Comparison of ENCODE assay signal across 20 cellular contexts in the genomic region with DNA sequence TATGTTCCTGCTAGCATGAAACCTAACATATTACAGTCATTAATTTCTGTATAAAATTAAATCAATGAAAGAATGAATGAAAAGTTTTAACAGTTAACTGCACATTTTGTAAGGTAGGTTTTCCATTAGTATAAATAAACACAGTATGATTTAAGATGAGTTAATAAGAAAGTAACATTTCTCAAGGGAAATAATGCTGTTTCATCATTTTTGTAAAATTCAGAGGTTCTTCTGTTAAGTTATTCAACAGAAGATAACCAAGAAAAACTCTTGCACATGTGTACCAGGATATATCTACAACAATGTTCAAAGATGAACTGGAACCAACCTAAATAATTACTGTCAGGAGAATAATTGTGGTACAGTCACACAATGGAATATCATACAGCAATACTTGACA.
DNase-seq lines count a peak whose midpoint lies in the region; ATAC-seq, FAIRE-seq and TF ChIP-seq lines count a peak whose summit lies in the region.
"Had no signal": no experiment of that assay in that cellular context is flagged by ENCODE, and none has a peak within 500 bp of the region (broad histone marks: within the 10 kb centered on the region; RNA-seq: fewer than 3 reads in every experiment).

No MANE protein-coding gene starts in this region.

- no TSS peak for BruUV-seq in HepG2 (replicated peaks; lab: Mats Ljungman, UMichigan)
- no TSS peak for BruUV-seq in IMR-90 (replicated peaks; lab: Mats Ljungman, UMichigan)

- TF ChIP-seq CTCF in HepG2 (CRISPR knock-in tag; IDR thresholded peaks at IDR 0.05): no peak
- TF ChIP-seq CTCF in right lobe of liver (IDR thresholded peaks at IDR 0.05): no peak
- no peak for TF ChIP-seq CTCF in IMR-90 (conservative IDR thresholded peaks at IDR 0.05; ENCODE audit: low read depth, low read length)

- H3K27me3 ChIP-seq in HepG2 (ENCODE audit: control insufficient read depth in 1 of 2, insufficient read depth in 2 of 2, low read length in 2 of 2) (no peaks in the 10 kb centered on the region), right lobe of liver (no peaks in the 10 kb centered on the region), IMR-90 (ENCODE audit: control insufficient read depth, insufficient read depth, low read length) (no peaks in the 10 kb centered on the region)
- H3K27me3 ChIP-seq: BE2C, BLaER1 had no signal

- H3K4me3 ChIP-seq in HepG2 (replicated peaks in 1 of 3; ENCODE audit: insufficient read depth in 1 of 3, low read depth in 2 of 3, low read length in 3 of 3): no peak overlapping the region
- no peak overlapping the region for H3K4me3 ChIP-seq in right lobe of liver
- H3K4me3 ChIP-seq in IMR-90 (ENCODE audit: insufficient read depth, low read depth, low read length): no peak overlapping the region
- H3K4me3 ChIP-seq: BLaER1 had no signal

- no peak overlapping the region for H4K8ac ChIP-seq in IMR-90 (ENCODE audit: low read depth in 2 of 2, low read length in 2 of 2)

- no peak overlapping the region for H2BK20ac ChIP-seq in IMR-90 (ENCODE audit: low read depth, low read length)

- H3K79me1 ChIP-seq in IMR-90 (ENCODE audit: low read depth in 1 of 2, low read length in 2 of 2): no peaks in the 10 kb centered on the region

- H2AFZ ChIP-seq in HepG2 (ENCODE audit: low read length) (no peak overlapping the region), IMR-90 (replicated peaks; ENCODE audit: low read length, poor library complexity) (no peak overlapping the region)

- H3K36me3 ChIP-seq in HepG2 (replicated peaks in 1 of 2; ENCODE audit: control insufficient read depth in 1 of 2, insufficient read depth in 2 of 2, low read length in 2 of 2) (no peaks in the 10 kb centered on the region; a peak in 1 of 5 replicates), right lobe of liver (no peaks in the 10 kb centered on the region), IMR-90 (ENCODE audit: control insufficient read depth, insufficient read depth, low read length) (0 out of 2 replicates have a peak, but pooled peaks cover 2% of the 10 kb centered on the region)

- H3K9ac ChIP-seq in HepG2 (ENCODE audit: insufficient read depth, low read depth, low read length): no peak overlapping the region
- no peak overlapping the region for H3K9ac ChIP-seq in IMR-90 (ENCODE audit: low read depth, low read length)
- H3K9ac ChIP-seq: BLaER1 had no signal

- ATAC-seq in HepG2 (no peak), right lobe of liver (no peak), IMR-90 (ENCODE audit: low read depth) (no peak)
- ATAC-seq: CD8-positive, alpha-beta T cell had no signal

- H3K9me3 ChIP-seq in HepG2 (ENCODE audit: low read length) (no peaks in the 10 kb centered on the region), right lobe of liver (no peaks in the 10 kb centered on the region), IMR-90 (ENCODE audit: control insufficient read depth, insufficient read depth, low read length) (no peaks in the 10 kb centered on the region)
- H3K9me3 ChIP-seq: BE2C, Caco-2 had no signal

- no peak overlapping the region for H4K91ac ChIP-seq in IMR-90 (ENCODE audit: insufficient read depth, low read depth, low read length)

- CTCF ChIA-PET in HepG2 (lab: Yijun Ruan, JAX; ENCODE audit: low intra/inter-chr PET ratio, low total read pairs): no interaction called here
- CTCF ChIA-PET in IMR-90 (lab: Yijun Ruan, JAX): no interaction called here

- dilution Hi-C loops in IMR-90 (cut with HindIII; ENCODE audit: low sequenced_read_pairs, unreplicated experiment): no loop called here

- no peak for FAIRE-seq in HepG2 (lab: Jason Lieb, UNC)
- peak; percentile 33 for FAIRE-seq in islet of Langerhans (lab: Jason Lieb, UNC)
- FAIRE-seq: D721Med, G401.6, GM12891 had no signal

- H2BK15ac ChIP-seq in IMR-90 (ENCODE audit: low read depth, low read length): no peak overlapping the region

- no peak overlapping the region for H3K4ac ChIP-seq in IMR-90 (ENCODE audit: low read depth, low read length)

- TF ChIP-seq EP300 in HepG2 (IDR thresholded peaks at IDR 0.05; ENCODE audit: low read depth in 2 of 2, low read length in 2 of 2) (no peak), HepG2 (CRISPR knock-in tag; IDR thresholded peaks at IDR 0.05; ENCODE audit: borderline replicate concordance) (no peak)

- H4K20me1 ChIP-seq in HepG2 (ENCODE audit: insufficient read depth, low read length): no peaks in the 10 kb centered on the region
- H4K20me1 ChIP-seq in IMR-90 (ENCODE audit: insufficient read depth, low read length): no peaks in the 10 kb centered on the region
- H4K20me1 ChIP-seq: BLaER1 had no signal

- no peak overlapping the region for H3K23ac ChIP-seq in IMR-90 (ENCODE audit: low read depth, low read length)

- no peak overlapping the region for H2AK9ac ChIP-seq in IMR-90 (replicated peaks; ENCODE audit: low read depth, low read length, poor library complexity)

- in situ Hi-C loops in HepG2 (cut with HindIII; ENCODE audit: extremely low pct_ligation_motif_present, low pct_unique_long_range_greater_than_20kb): no loop called here
- in situ Hi-C loops in IMR-90 (cut with MboI; ENCODE audit: low sequenced_read_pairs): no loop called here

- POLR2A ChIA-PET in HepG2 (lab: Yijun Ruan, JAX): no interaction called here
- POLR2A ChIA-PET in IMR-90 (lab: Charles Lee; ENCODE audit: unreplicated experiment): no interaction called here

- H3K4me1 ChIP-seq in HepG2 (ENCODE audit: insufficient read depth, low read length) (0 out of 2 replicates have a peak, but pooled peaks cover 4% of the 10 kb centered on the region), right lobe of liver (no peaks in the 10 kb centered on the region), IMR-90 (ENCODE audit: control insufficient read depth, insufficient read depth, low read length) (no peaks in the 10 kb centered on the region)
- H3K4me1 ChIP-seq: BE2C, BLaER1, Caco-2 had no signal

- no peaks in the 10 kb centered on the region for H3K79me2 ChIP-seq in HepG2 (ENCODE audit: insufficient read depth, low read length)

- no peak for TF ChIP-seq POLR2A in HepG2 (IDR thresholded peaks at IDR 0.05; ENCODE audit: insufficient read depth in 1 of 2, low read depth in 2 of 2, low read length in 2 of 2)
- no peak for TF ChIP-seq POLR2A in right lobe of liver (IDR thresholded peaks at IDR 0.05)
- TF ChIP-seq POLR2A in IMR-90 (IDR thresholded peaks at IDR 0.05; ENCODE audit: low read depth, low read length): no peak

- H3K9me1 ChIP-seq in IMR-90 (ENCODE audit: insufficient read depth, low read length): no peaks in the 10 kb centered on the region

- intact Hi-C loops in HepG2 (cut with micrococcal nuclease; ENCODE audit: unreplicated experiment): no loop called here
- intact Hi-C loops in right lobe of liver (cut with DNase I): no loop called here
- intact Hi-C loops in IMR-90 (cut with micrococcal nuclease): no loop called here

- no peak overlapping the region for H3K14ac ChIP-seq in IMR-90 (replicated peaks; ENCODE audit: low read depth, low read length)

- no peak overlapping the region for H3K27ac ChIP-seq in HepG2 (ENCODE audit: extremely low read length, insufficient read depth, low read length)
- H3K27ac ChIP-seq in right lobe of liver: no peak overlapping the region
- no peak overlapping the region for H3K27ac ChIP-seq in IMR-90 (ENCODE audit: insufficient read depth, low read length)
- H3K27ac ChIP-seq: 22Rv1, BLaER1 had no signal

- H4K5ac ChIP-seq in IMR-90 (ENCODE audit: low read depth, low read length): no peak overlapping the region

- no peak overlapping the region for H3K18ac ChIP-seq in IMR-90 (ENCODE audit: low read depth, low read length)

- H2BK120ac ChIP-seq in IMR-90 (ENCODE audit: low read depth, low read length): no peak overlapping the region

- DNase-seq in HepG2 (ENCODE audit: low spot score) (no peak), right lobe of liver (no peak), IMR-90 (no peak), CD1c-positive myeloid dendritic cell (ENCODE audit: extremely low spot score) (no peak), amygdala (lab: John Stamatoyannopoulos, UW) (no peak)
- DNase-seq: ACHN; BE2C; C1 segment of cervical spinal cord; Caco-2; Calu3; CD4-positive, alpha-beta T cell; CD8-positive, alpha-beta T cell; DMS79 treated with DMSO at 0.1 percent for 48 hours; GF-D8 had no signal

- TF ChIP-seq RAD21 in HepG2 (CRISPR knock-in tag; IDR thresholded peaks at IDR 0.05) (no peak), IMR-90 (IDR thresholded peaks at IDR 0.05; ENCODE audit: low read length) (no peak)

- H3K4me2 ChIP-seq in HepG2 (ENCODE audit: low read depth, low read length) (no peak overlapping the region), IMR-90 (ENCODE audit: low read depth, low read length) (no peak overlapping the region)
- H3K4me2 ChIP-seq: BLaER1 had no signal

- no peak overlapping the region for H2AK5ac ChIP-seq in IMR-90 (ENCODE audit: low read depth, low read length)

- no peak overlapping the region for H3K56ac ChIP-seq in IMR-90 (ENCODE audit: extremely low read depth, insufficient read depth, low read length)

- H2BK5ac ChIP-seq in IMR-90 (ENCODE audit: low read depth, low read length, poor library complexity, severe bottlenecking): no peak overlapping the region

TF ChIP-seq in HepG2, 621 proteins besides CTCF, POLR2A, EP300 and RAD21:
- no peak for TF ChIP-seq ZNF672 (CRISPR knock-in tag; IDR thresholded peaks at IDR 0.05)
- peak; percentile 68 for TF ChIP-seq MAFF (IDR thresholded peaks at IDR 0.05; ENCODE audit: low read depth, low read length)
- peak; percentile 64 to 81 for TF ChIP-seq MAFK (conservative IDR thresholded peaks at IDR 0.05 in 1 of 2, IDR thresholded peaks at IDR 0.05 in 1 of 2; ENCODE audit: low read length in 2 of 2)
TF ChIP-seq in HepG2: peak in this region for 2.

TF ChIP-seq in IMR-90, 13 proteins besides CTCF, POLR2A, EP300 and RAD21:
- TF ChIP-seq RFX5 (IDR thresholded peaks at IDR 0.05; ENCODE audit: low read depth, low read length): no peak
- TF ChIP-seq CEBPB (IDR thresholded peaks at IDR 0.05; ENCODE audit: low read depth, low read length): no peak
- no peak for TF ChIP-seq CHD1 (IDR thresholded peaks at IDR 0.05; ENCODE audit: low read depth, low read length)
- TF ChIP-seq MAFK (IDR thresholded peaks at IDR 0.05; ENCODE audit: low read depth, low read length): peak; percentile 77
- no peak for TF ChIP-seq MXI1 (IDR thresholded peaks at IDR 0.05; ENCODE audit: borderline replicate concordance, low read depth, low read length)
